ENCODE assay signal across 9 cellular contexts in the genomic region with DNA sequence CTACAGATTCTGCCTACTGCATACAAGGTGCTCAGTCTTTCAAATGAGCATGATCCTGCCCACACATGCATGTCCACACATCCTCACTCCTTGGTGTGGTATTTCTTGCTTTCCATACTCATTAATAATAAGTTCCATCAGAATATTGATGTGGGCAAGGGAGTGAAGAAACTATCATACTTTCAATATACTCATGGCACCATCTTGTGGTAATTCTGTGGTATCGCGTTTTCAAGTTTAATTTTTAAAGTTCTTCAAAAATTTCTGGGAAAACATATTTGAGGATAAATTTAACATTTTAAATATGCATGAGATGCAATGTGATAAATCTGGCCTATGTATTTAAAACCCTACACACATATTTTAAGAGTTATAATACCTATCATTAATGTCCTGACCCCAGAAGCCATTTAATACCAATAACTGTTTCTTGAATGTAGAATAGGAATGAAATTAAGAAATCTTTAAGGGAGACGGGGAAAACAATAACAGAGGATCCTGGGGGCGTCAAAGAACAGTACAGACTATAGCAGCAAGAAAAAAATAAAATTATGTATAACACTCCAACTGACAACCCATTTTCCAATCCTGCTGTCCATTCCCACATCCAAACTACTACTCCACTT.
A peak's percentile ranks its signal among the peaks of the same experiment; 100 is the strongest.
DNase-seq lines count a peak whose midpoint lies in the region; ATAC-seq and TF ChIP-seq lines count a peak whose summit lies in the region.
"Had no signal": no experiment of that assay in that cellular context is flagged by ENCODE, and none has a peak within 500 bp of the region (broad histone marks: within the 10 kb centered on the region; RNA-seq: fewer than 3 reads in every experiment).

No MANE protein-coding gene starts in this region.

- H3K9ac ChIP-seq in OCI-LY3 (ENCODE audit: low read length): no peak overlapping the region

- no peaks in the 10 kb centered on the region for H3K9me3 Mint-ChIP-seq in activated CD4-positive, alpha-beta T cell treated with anti-CD3 and anti-CD28 coated beads, Interleukin-2, amount 10 ng/mL, durations not matched to agents 7 days and 5 days
- H3K9me3 Mint-ChIP-seq: memory B cell had no signal

- H3K4me3 ChIP-seq in OCI-LY3 (ENCODE audit: low read length) (no peak overlapping the region), esophagus muscularis mucosa (no peak overlapping the region), retinal pigment epithelial cell (ENCODE audit: low read length) (no peak overlapping the region)

- H3K27me3 ChIP-seq in OCI-LY3 (ENCODE audit: low read depth, low read length) (no peaks in the 10 kb centered on the region), esophagus muscularis mucosa (no peaks in the 10 kb centered on the region)

- ATAC-seq in HG03565 (IDR thresholded peaks at IDR 0.05; ENCODE audit: unreplicated experiment) (peak; percentile 65), GM18873 (IDR thresholded peaks at IDR 0.05; ENCODE audit: low FRiP score, unreplicated experiment) (no peak)

- no peak overlapping the region for H3K4me3 Mint-ChIP-seq in activated CD4-positive, alpha-beta T cell treated with anti-CD3 and anti-CD28 coated beads, Interleukin-2, amount 10 ng/mL, durations not matched to agents 7 days and 5 days
- H3K4me3 Mint-ChIP-seq: memory B cell had no signal

- DNase-seq in DMS53 treated with DMSO at 0.1 percent for 48 hours (lab: John Stamatoyannopoulos, UW; ENCODE audit: unreplicated experiment): peak; percentile 64
- no peak for DNase-seq in esophagus muscularis mucosa (ENCODE audit: extremely low spot score)
- no peak for DNase-seq in retinal pigment epithelial cell (ENCODE audit: low read depth)
- DNase-seq in posterior cingulate gyrus: no peak
- DNase-seq in activated CD4-positive, alpha-beta T cell treated with anti-CD3 and anti-CD28 coated beads, Interleukin-2, amount 10 ng/mL, durations not matched to agents 7 days and 5 days: no peak

- no peaks in the 10 kb centered on the region for H4K20me1 ChIP-seq in OCI-LY3 (ENCODE audit: insufficient read depth, low read length)

- H3K4me1 ChIP-seq in OCI-LY3 (ENCODE audit: low read length): no peaks in the 10 kb centered on the region; the same call in 1 of the 2 replicates
- H3K4me1 ChIP-seq in esophagus muscularis mucosa: peaks cover 0 to 5% (median 2%) of the 10 kb centered on the region in 4 donors

- no peak overlapping the region for H3K27ac ChIP-seq in OCI-LY3 (ENCODE audit: low read length)
- H3K27ac ChIP-seq in esophagus muscularis mucosa (replicated peaks in 1 of 4): no peak overlapping the region

- H3K36me3 Mint-ChIP-seq in activated CD4-positive, alpha-beta T cell treated with anti-CD3 and anti-CD28 coated beads, Interleukin-2, amount 10 ng/mL, durations not matched to agents 7 days and 5 days (ENCODE audit: low read depth): no peaks in the 10 kb centered on the region
- H3K36me3 Mint-ChIP-seq: memory B cell had no signal

- H3K27me3 Mint-ChIP-seq in activated CD4-positive, alpha-beta T cell treated with anti-CD3 and anti-CD28 coated beads, Interleukin-2, amount 10 ng/mL, durations not matched to agents 7 days and 5 days: peaks cover 6% of the 10 kb centered on the region
- H3K27me3 Mint-ChIP-seq: memory B cell had no signal

- H3K79me2 ChIP-seq in OCI-LY3 (ENCODE audit: low read length): no peaks in the 10 kb centered on the region

- POLR2A ChIA-PET in activated CD4-positive, alpha-beta T cell treated with anti-CD3 and anti-CD28 coated beads, Interleukin-2, amount 10 ng/mL, durations not matched to agents 7 days and 5 days (lab: Charles Lee): no interaction called here

- CTCF ChIA-PET in activated CD4-positive, alpha-beta T cell treated with anti-CD3 and anti-CD28 coated beads, Interleukin-2, amount 10 ng/mL, durations not matched to agents 7 days and 5 days (lab: Charles Lee): no interaction called here

- intact Hi-C loops in esophagus muscularis mucosa (cut with DNase I) (loop anchor here (2.0 kb wide), 1 partner anchor 328 kb away; no protein-coding TSS in a partner anchor), posterior cingulate gyrus (cut with DNase I) (loop anchor here (5.0 kb wide), 1 partner anchor 339 kb away; no protein-coding TSS in a partner anchor)

- H3K4me2 ChIP-seq in OCI-LY3 (ENCODE audit: low read length): no peak overlapping the region

- H3K36me3 ChIP-seq in OCI-LY3 (replicated peaks; ENCODE audit: low read depth, low read length) (no peaks in the 10 kb centered on the region), esophagus muscularis mucosa (no peaks in the 10 kb centered on the region)

- 11% methylated on average over 4 of the region's 4 CpGs for WGBS in esophagus muscularis mucosa

- TF ChIP-seq EP300 in esophagus muscularis mucosa (IDR thresholded peaks at IDR 0.05): no peak

- H3K27ac Mint-ChIP-seq in activated CD4-positive, alpha-beta T cell treated with anti-CD3 and anti-CD28 coated beads, Interleukin-2, amount 10 ng/mL, durations not matched to agents 7 days and 5 days: no peak overlapping the region
- H3K27ac Mint-ChIP-seq: memory B cell had no signal

- no peaks in the 10 kb centered on the region for H3K4me1 Mint-ChIP-seq in activated CD4-positive, alpha-beta T cell treated with anti-CD3 and anti-CD28 coated beads, Interleukin-2, amount 10 ng/mL, durations not matched to agents 7 days and 5 days
- H3K4me1 Mint-ChIP-seq: memory B cell had no signal

- H2AFZ ChIP-seq in OCI-LY3 (ENCODE audit: low read depth, low read length): no peak overlapping the region

- H3K9me3 ChIP-seq in OCI-LY3 (ENCODE audit: insufficient read depth, low read length) (no peaks in the 10 kb centered on the region), esophagus muscularis mucosa (no peaks in the 10 kb centered on the region)

- TF ChIP-seq POLR2A in esophagus muscularis mucosa (IDR thresholded peaks at IDR 0.05; ENCODE audit: low read depth): no peak

- TF ChIP-seq CTCF in OCI-LY3 (IDR thresholded peaks at IDR 0.05; ENCODE audit: low read depth, low read length) (peak; percentile 81), esophagus muscularis mucosa (IDR thresholded peaks at IDR 0.05) (peak; percentile 67 to 73 (median 69)), retinal pigment epithelial cell (conservative IDR thresholded peaks at IDR 0.05; ENCODE audit: low read depth, low read length) (peak; percentile 54)
